ENCODE assay signal across 9 cellular contexts in the genomic region with DNA sequence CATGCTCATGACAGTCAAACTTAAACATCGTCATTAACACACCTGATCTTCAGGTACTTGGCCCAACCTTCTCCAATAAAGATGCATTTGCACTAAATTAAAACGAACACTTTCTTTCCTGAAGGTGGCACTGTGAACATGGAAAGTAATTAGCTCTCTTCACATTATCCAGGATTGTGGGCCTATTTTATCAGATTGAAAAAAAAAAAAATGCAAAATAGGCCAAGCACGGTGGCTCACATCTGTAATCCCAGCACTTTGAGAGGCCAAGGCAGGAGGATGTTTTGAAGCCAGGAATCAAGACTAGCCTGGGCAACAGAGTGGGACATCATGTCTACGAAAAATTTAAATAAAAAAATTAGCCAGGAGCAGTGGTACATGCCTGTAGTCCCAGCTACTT. TPM values are rescaled to one million over a fixed set of nuclear protein-coding genes. Genes with fewer than 3 reads are reported as not detected.
DNase-seq lines count a peak whose midpoint lies in the region; ATAC-seq, FAIRE-seq and TF ChIP-seq lines count a peak whose summit lies in the region.
"Had no signal": no experiment of that assay in that cellular context is flagged by ENCODE, and none has a peak within 500 bp of the region (broad histone marks: within the 10 kb centered on the region; RNA-seq: fewer than 3 reads in every experiment).

No MANE protein-coding gene starts in this region.

- no peaks in the 10 kb centered on the region for H3K36me3 ChIP-seq in DOHH2 (ENCODE audit: control insufficient read depth, low read length)
- H3K36me3 ChIP-seq in HepG2 (replicated peaks in 1 of 2; ENCODE audit: control insufficient read depth in 1 of 2, insufficient read depth in 2 of 2, low read length in 2 of 2): no peaks in the 10 kb centered on the region

- H3K4me3 ChIP-seq in DOHH2 (ENCODE audit: low read length) (no peak overlapping the region), NB4 (ENCODE audit: low read depth, low read length) (no peak overlapping the region), HepG2 (replicated peaks in 1 of 3; ENCODE audit: insufficient read depth in 1 of 3, low read depth in 2 of 3, low read length in 3 of 3) (no peak overlapping the region)

- intact Hi-C loops in HepG2 (cut with micrococcal nuclease; ENCODE audit: unreplicated experiment): loop anchor here (5.0 kb wide), 1 partner anchor 40 kb away; a partner anchor contains a TSS

- no peak overlapping the region for H2AFZ ChIP-seq in HepG2 (ENCODE audit: low read length)

- H3K27me3 ChIP-seq in DOHH2 (ENCODE audit: control insufficient read depth, low read length) (peaks cover 26% of the 10 kb centered on the region), HepG2 (ENCODE audit: control insufficient read depth in 1 of 2, insufficient read depth in 2 of 2, low read length in 2 of 2) (peaks cover 0 to 10% of the 10 kb centered on the region in 2 experiments; a peak in 2 of 5 replicates)

- peaks cover 68 to 75% of the 10 kb centered on the region in 2 donors for H3K27me3 Mint-ChIP-seq in effector memory CD8-positive, alpha-beta T cell

- H3K4me1 ChIP-seq in DOHH2 (ENCODE audit: control insufficient read depth, low read length) (no peaks in the 10 kb centered on the region), HepG2 (ENCODE audit: insufficient read depth, low read length) (peaks cover 12% of the 10 kb centered on the region)

- H3K4me2 ChIP-seq in DOHH2 (ENCODE audit: low read length): no peak overlapping the region
- H3K4me2 ChIP-seq in HepG2 (ENCODE audit: low read depth, low read length): no peak overlapping the region

- in situ Hi-C loops in HepG2 (cut with HindIII; ENCODE audit: extremely low pct_ligation_motif_present, low pct_unique_long_range_greater_than_20kb): no loop called here

- TF ChIP-seq POLR2A in NB4 (IDR thresholded peaks at IDR 0.05; ENCODE audit: extremely low read depth, insufficient read length) (no peak), HepG2 (IDR thresholded peaks at IDR 0.05; ENCODE audit: insufficient read depth in 1 of 2, low read depth in 2 of 2, low read length in 2 of 2) (no peak), GM12891 (IDR thresholded peaks at IDR 0.05; ENCODE audit: low read depth, low read length) (no peak)

- H3K27ac Mint-ChIP-seq in effector memory CD8-positive, alpha-beta T cell: no peak overlapping the region
- H3K27ac Mint-ChIP-seq: activated T-cell treated with anti-CD3 and anti-CD28 coated beads, Interleukin-2, amount 50 U/mL, for 72 hours had no signal

- no peaks in the 10 kb centered on the region for H3K79me2 ChIP-seq in DOHH2 (ENCODE audit: control insufficient read depth, low read length)
- H3K79me2 ChIP-seq in HepG2 (ENCODE audit: insufficient read depth, low read length): no peaks in the 10 kb centered on the region

- no peak overlapping the region for H3K27ac ChIP-seq in DOHH2 (ENCODE audit: low read depth, low read length)
- no peak overlapping the region for H3K27ac ChIP-seq in HepG2 (ENCODE audit: extremely low read length, insufficient read depth, low read length)

- TF ChIP-seq CTCF in DOHH2 (IDR thresholded peaks at IDR 0.05; ENCODE audit: low read depth, low read length, poor library complexity, severe bottlenecking): peak; percentile 43
- peak; percentile 24 for TF ChIP-seq CTCF in NB4 (IDR thresholded peaks at IDR 0.05; ENCODE audit: low read depth, low read length)
- TF ChIP-seq CTCF in HepG2 (CRISPR knock-in tag; IDR thresholded peaks at IDR 0.05): 0 out of 2 replicates have a peak, but pooled peaks have one; percentile 29

- H4K20me1 ChIP-seq in DOHH2 (ENCODE audit: control insufficient read depth, insufficient read depth, low read depth, low read length): no peaks in the 10 kb centered on the region
- H4K20me1 ChIP-seq in HepG2 (ENCODE audit: insufficient read depth, low read length): no peaks in the 10 kb centered on the region

- no peaks in the 10 kb centered on the region for H3K4me1 Mint-ChIP-seq in effector memory CD8-positive, alpha-beta T cell (ENCODE audit: low read depth in 2 of 2)

- FAIRE-seq in HepG2 (lab: Jason Lieb, UNC) (no peak), GM12891 (lab: Jason Lieb, UNC) (no peak)

- ATAC-seq in HepG2 (no peak), GM21723 (IDR thresholded peaks at IDR 0.05; ENCODE audit: unreplicated experiment) (no peak)
- ATAC-seq in effector memory CD8-positive, alpha-beta T cell (replicated peaks): no peak
- ATAC-seq: activated T-cell treated with anti-CD3 and anti-CD28 coated beads, Interleukin-2, amount 50 U/mL, for 72 hours had no signal

- no peak overlapping the region for H3K4me3 Mint-ChIP-seq in effector memory CD8-positive, alpha-beta T cell
- H3K4me3 Mint-ChIP-seq: activated T-cell treated with anti-CD3 and anti-CD28 coated beads, Interleukin-2, amount 50 U/mL, for 72 hours had no signal

- H3F3A ChIP-seq in DOHH2 (ENCODE audit: control insufficient read depth, insufficient read depth): no peaks in the 10 kb centered on the region

- H3K9ac ChIP-seq in HepG2 (ENCODE audit: insufficient read depth, low read depth, low read length): no peak overlapping the region

- 21% methylated on average over 4 of the region's 4 CpGs for WGBS in HepG2 (ENCODE audit: low lambda C conversion rate)

- POLR2A ChIA-PET in HepG2 (lab: Yijun Ruan, JAX): no interaction called here

- CTCF ChIA-PET in HepG2 (lab: Yijun Ruan, JAX; ENCODE audit: low intra/inter-chr PET ratio, low total read pairs): no interaction called here

- no peaks in the 10 kb centered on the region for H3K36me3 Mint-ChIP-seq in effector memory CD8-positive, alpha-beta T cell (ENCODE audit: insufficient read depth)

- TF ChIP-seq RAD21 in HepG2 (CRISPR knock-in tag; IDR thresholded peaks at IDR 0.05): no peak

- BruUV-seq in HepG2 (replicated peaks; lab: Mats Ljungman, UMichigan): no TSS peak

- H3K9me2 ChIP-seq in DOHH2 (replicated peaks; ENCODE audit: control insufficient read depth, low read length): no peaks in the 10 kb centered on the region

- H3K9me3 Mint-ChIP-seq in effector memory CD8-positive, alpha-beta T cell: no peaks in the 10 kb centered on the region
- H3K9me3 Mint-ChIP-seq: activated T-cell treated with anti-CD3 and anti-CD28 coated beads, Interleukin-2, amount 50 U/mL, for 72 hours had no signal

- TF ChIP-seq EP300 in HepG2 (IDR thresholded peaks at IDR 0.05; ENCODE audit: low read depth in 2 of 2, low read length in 2 of 2): no peak
- no peak for TF ChIP-seq EP300 in HepG2 (CRISPR knock-in tag; IDR thresholded peaks at IDR 0.05; ENCODE audit: borderline replicate concordance)

- DNase-seq in NB4 (ENCODE audit: low read depth): peak; percentile 35
- peak; percentile 56 for DNase-seq in SW480 (ENCODE audit: low spot score)
- no peak for DNase-seq in HepG2 (ENCODE audit: low spot score)
- DNase-seq in GM12891 (ENCODE audit: insufficient read length, low spot score): no peak
- no peak for DNase-seq in effector memory CD8-positive, alpha-beta T cell
- no peak for DNase-seq in AG08396 (ENCODE audit: low spot score)
- DNase-seq: activated T-cell treated with anti-CD3 and anti-CD28 coated beads, Interleukin-2, amount 50 U/mL, for 72 hours had no signal

- H3K9me3 ChIP-seq in DOHH2 (ENCODE audit: control insufficient read depth, insufficient read depth, low read length): no peaks in the 10 kb centered on the region
- no peaks in the 10 kb centered on the region for H3K9me3 ChIP-seq in HepG2 (ENCODE audit: low read length)

RNA-seq across cellular contexts. Expression of a gene that starts 14.4 kb away (rescaled TPM):
- total RNA-seq in HepG2 (2016; rRNA removed; fragmentation: Illumina TruSeq; extraction: Trizol): not detected in 2 replicates
- not detected in 2 replicates for total RNA-seq in HepG2 (2016; cell fraction: cytosol; rRNA removed; fragmentation: Illumina TruSeq; extraction: Trizol; ENCODE audit: low read depth)
- not detected in 2 replicates for total RNA-seq in HepG2 (2016; cell fraction: insoluble cytoplasmic fraction; rRNA removed; fragmentation: Illumina TruSeq; extraction: Trizol)
- not detected in 2 replicates for total RNA-seq in HepG2 (2016; cell fraction: membrane; rRNA removed; fragmentation: Illumina TruSeq; extraction: Trizol)
- not detected in 2 replicates for total RNA-seq in HepG2 (2016; cell fraction: nucleus; rRNA removed; fragmentation: Illumina TruSeq; extraction: Trizol)
- not detected in 2 replicates for polyA plus RNA-seq in HepG2 (2011; rRNA removed)
- polyA plus RNA-seq in HepG2 (2011; cell fraction: cytosol; rRNA removed): not detected in 2 replicates
- not detected in 2 replicates for polyA plus RNA-seq in HepG2 (2011; cell fraction: nucleus; rRNA removed)
- polyA plus RNA-seq in HepG2 (2012): not detected in 2 replicates
- not detected in 2 replicates for polyA plus RNA-seq in HepG2 (2016; cell fraction: cytosol; fragmentation: Illumina TruSeq; extraction: Trizol; ENCODE audit: low read depth)
- not detected in 2 replicates for polyA plus RNA-seq in HepG2 (2016; cell fraction: insoluble cytoplasmic fraction; fragmentation: Illumina TruSeq; extraction: Trizol; ENCODE audit: low read depth)
- polyA plus RNA-seq in HepG2 (2016; cell fraction: membrane; fragmentation: Illumina TruSeq; extraction: Trizol; ENCODE audit: low read depth): not detected in 2 replicates
- not detected in 2 replicates for polyA plus RNA-seq in HepG2 (2016; cell fraction: nucleus; fragmentation: Illumina TruSeq; extraction: Trizol; ENCODE audit: insufficient read depth, low read depth)
- not detected in 2 replicates for polyA minus RNA-seq in HepG2 (2011; rRNA and poly(A)+ RNA removed; ENCODE audit: low replicate concordance)
- polyA minus RNA-seq in HepG2 (2011; cell fraction: cytosol; rRNA and poly(A)+ RNA removed): not detected in 2 replicates
- polyA minus RNA-seq in HepG2 (2011; cell fraction: nucleus; rRNA and poly(A)+ RNA removed): not detected in 2 replicates
- not detected for polyA plus RNA-seq in GM12891 (2012; ENCODE audit: low read depth, missing spikeins)

RNA-seq across cellular contexts. Expression of a gene that starts 27.4 kb away (rescaled TPM):
- total RNA-seq in HepG2 (2016; rRNA removed; fragmentation: Illumina TruSeq; extraction: Trizol): 0.32 and 0.33 TPM in 2 replicates
- 0.09 TPM in 1 of 2 replicates, not detected in the other for total RNA-seq in HepG2 (2016; cell fraction: cytosol; rRNA removed; fragmentation: Illumina TruSeq; extraction: Trizol; ENCODE audit: low read depth)
- 0.30 and 0.41 TPM in 2 replicates for total RNA-seq in HepG2 (2016; cell fraction: insoluble cytoplasmic fraction; rRNA removed; fragmentation: Illumina TruSeq; extraction: Trizol)
- total RNA-seq in HepG2 (2016; cell fraction: membrane; rRNA removed; fragmentation: Illumina TruSeq; extraction: Trizol): 0.28 and 0.69 TPM in 2 replicates
- total RNA-seq in HepG2 (2016; cell fraction: nucleus; rRNA removed; fragmentation: Illumina TruSeq; extraction: Trizol): 0.56 TPM in 1 of 2 replicates, not detected in the other
- 0.55 and 0.94 TPM in 2 replicates for polyA plus RNA-seq in HepG2 (2011; rRNA removed)
- polyA plus RNA-seq in HepG2 (2011; cell fraction: cytosol; rRNA removed): 0.21 and 0.35 TPM in 2 replicates
- 0.05 and 0.26 TPM in 2 replicates for polyA plus RNA-seq in HepG2 (2011; cell fraction: nucleus; rRNA removed)
- 0.59 and 1.5 TPM in 2 replicates for polyA plus RNA-seq in HepG2 (2012)
- 0.14 TPM in 1 of 2 replicates, not detected in the other for polyA plus RNA-seq in HepG2 (2016; cell fraction: cytosol; fragmentation: Illumina TruSeq; extraction: Trizol; ENCODE audit: low read depth)
- 0.34 and 0.61 TPM in 2 replicates for polyA plus RNA-seq in HepG2 (2016; cell fraction: insoluble cytoplasmic fraction; fragmentation: Illumina TruSeq; extraction: Trizol; ENCODE audit: low read depth)
- 0.31 TPM in 1 of 2 replicates, not detected in the other for polyA plus RNA-seq in HepG2 (2016; cell fraction: membrane; fragmentation: Illumina TruSeq; extraction: Trizol; ENCODE audit: low read depth)
- 0.79 and 0.97 TPM in 2 replicates for polyA plus RNA-seq in HepG2 (2016; cell fraction: nucleus; fragmentation: Illumina TruSeq; extraction: Trizol; ENCODE audit: insufficient read depth, low read depth)
- polyA minus RNA-seq in HepG2 (2011; rRNA and poly(A)+ RNA removed; ENCODE audit: low replicate concordance): 0.42 and 10.6 TPM in 2 replicates
- polyA minus RNA-seq in HepG2 (2011; cell fraction: cytosol; rRNA and poly(A)+ RNA removed): 0.18 and 0.20 TPM in 2 replicates
- polyA minus RNA-seq in HepG2 (2011; cell fraction: nucleus; rRNA and poly(A)+ RNA removed): 0.64 and 0.75 TPM in 2 replicates
- not detected for polyA plus RNA-seq in GM12891 (2012; ENCODE audit: low read depth, missing spikeins)
- total RNA-seq: activated T-cell treated with anti-CD3 and anti-CD28 coated beads, Interleukin-2, amount 50 U/mL, for 72 hours had no signal

RNA-seq across cellular contexts. Expression of a gene that starts 39.7 kb away (rescaled TPM):
- not detected in 2 replicates for total RNA-seq in HepG2 (2016; rRNA removed; fragmentation: Illumina TruSeq; extraction: Trizol)
- not detected in 2 replicates for total RNA-seq in HepG2 (2016; cell fraction: cytosol; rRNA removed; fragmentation: Illumina TruSeq; extraction: Trizol; ENCODE audit: low read depth)
- not detected in 2 replicates for total RNA-seq in HepG2 (2016; cell fraction: insoluble cytoplasmic fraction; rRNA removed; fragmentation: Illumina TruSeq; extraction: Trizol)
- total RNA-seq in HepG2 (2016; cell fraction: membrane; rRNA removed; fragmentation: Illumina TruSeq; extraction: Trizol): not detected in 2 replicates
- not detected in 2 replicates for total RNA-seq in HepG2 (2016; cell fraction: nucleus; rRNA removed; fragmentation: Illumina TruSeq; extraction: Trizol)
- 0.04 TPM in 1 of 2 replicates, not detected in the other for polyA plus RNA-seq in HepG2 (2011; rRNA removed)
- polyA plus RNA-seq in HepG2 (2011; cell fraction: cytosol; rRNA removed): not detected in 2 replicates
- polyA plus RNA-seq in HepG2 (2011; cell fraction: nucleus; rRNA removed): not detected in 2 replicates
- not detected in 2 replicates for polyA plus RNA-seq in HepG2 (2012)
- not detected in 2 replicates for polyA plus RNA-seq in HepG2 (2016; cell fraction: cytosol; fragmentation: Illumina TruSeq; extraction: Trizol; ENCODE audit: low read depth)
- polyA plus RNA-seq in HepG2 (2016; cell fraction: insoluble cytoplasmic fraction; fragmentation: Illumina TruSeq; extraction: Trizol; ENCODE audit: low read depth): not detected in 2 replicates
- polyA plus RNA-seq in HepG2 (2016; cell fraction: membrane; fragmentation: Illumina TruSeq; extraction: Trizol; ENCODE audit: low read depth): not detected in 2 replicates
- polyA plus RNA-seq in HepG2 (2016; cell fraction: nucleus; fragmentation: Illumina TruSeq; extraction: Trizol; ENCODE audit: insufficient read depth, low read depth): not detected in 2 replicates
- polyA minus RNA-seq in HepG2 (2011; rRNA and poly(A)+ RNA removed; ENCODE audit: low replicate concordance): 7.2 TPM in 1 of 2 replicates, not detected in the other
- polyA minus RNA-seq in HepG2 (2011; cell fraction: cytosol; rRNA and poly(A)+ RNA removed): not detected in 2 replicates
- polyA minus RNA-seq in HepG2 (2011; cell fraction: nucleus; rRNA and poly(A)+ RNA removed): not detected in 2 replicates
- not detected for polyA plus RNA-seq in GM12891 (2012; ENCODE audit: low read depth, missing spikeins)

RNA-seq across cellular contexts. Expression of a gene that starts 46.0 kb away (rescaled TPM):
- total RNA-seq in HepG2 (2016; rRNA removed; fragmentation: Illumina TruSeq; extraction: Trizol): 0.07 TPM in 1 of 2 replicates, not detected in the other
- not detected in 2 replicates for total RNA-seq in HepG2 (2016; cell fraction: cytosol; rRNA removed; fragmentation: Illumina TruSeq; extraction: Trizol; ENCODE audit: low read depth)
- total RNA-seq in HepG2 (2016; cell fraction: insoluble cytoplasmic fraction; rRNA removed; fragmentation: Illumina TruSeq; extraction: Trizol): not detected in 2 replicates
- not detected in 2 replicates for total RNA-seq in HepG2 (2016; cell fraction: membrane; rRNA removed; fragmentation: Illumina TruSeq; extraction: Trizol)
- total RNA-seq in HepG2 (2016; cell fraction: nucleus; rRNA removed; fragmentation: Illumina TruSeq; extraction: Trizol): not detected in 2 replicates
- polyA plus RNA-seq in HepG2 (2011; rRNA removed): not detected in 2 replicates
- not detected in 2 replicates for polyA plus RNA-seq in HepG2 (2011; cell fraction: cytosol; rRNA removed)
- polyA plus RNA-seq in HepG2 (2011; cell fraction: nucleus; rRNA removed): not detected in 2 replicates
- polyA plus RNA-seq in HepG2 (2012): not detected in 2 replicates
- polyA plus RNA-seq in HepG2 (2016; cell fraction: cytosol; fragmentation: Illumina TruSeq; extraction: Trizol; ENCODE audit: low read depth): not detected in 2 replicates
- polyA plus RNA-seq in HepG2 (2016; cell fraction: insoluble cytoplasmic fraction; fragmentation: Illumina TruSeq; extraction: Trizol; ENCODE audit: low read depth): not detected in 2 replicates
- not detected in 2 replicates for polyA plus RNA-seq in HepG2 (2016; cell fraction: membrane; fragmentation: Illumina TruSeq; extraction: Trizol; ENCODE audit: low read depth)
- not detected in 2 replicates for polyA plus RNA-seq in HepG2 (2016; cell fraction: nucleus; fragmentation: Illumina TruSeq; extraction: Trizol; ENCODE audit: insufficient read depth, low read depth)
- polyA minus RNA-seq in HepG2 (2011; rRNA and poly(A)+ RNA removed; ENCODE audit: low replicate concordance): 0.10 and 2.1 TPM in 2 replicates
- polyA minus RNA-seq in HepG2 (2011; cell fraction: cytosol; rRNA and poly(A)+ RNA removed): not detected in 2 replicates
- not detected in 2 replicates for polyA minus RNA-seq in HepG2 (2011; cell fraction: nucleus; rRNA and poly(A)+ RNA removed)
- not detected for polyA plus RNA-seq in GM12891 (2012; ENCODE audit: low read depth, missing spikeins)

Comparison
In these comparisons a context has a peak if more than half of its experiments do, and no peak if none do; other contexts are left out.
1. DNase-seq: peak in NB4 (single experiment) and SW480 (single experiment); none in HepG2 (single experiment), GM12891 (single experiment), effector memory CD8-positive, alpha-beta T cell (0 of 3) and AG08396 (single experiment).
2. Peak in every context shown above with its lines, with median percentiles within 50 percentile points of each other: CTCF ChIP-seq.